Comparison of ENCODE assay signal across 16 cellular contexts in the genomic region with DNA sequence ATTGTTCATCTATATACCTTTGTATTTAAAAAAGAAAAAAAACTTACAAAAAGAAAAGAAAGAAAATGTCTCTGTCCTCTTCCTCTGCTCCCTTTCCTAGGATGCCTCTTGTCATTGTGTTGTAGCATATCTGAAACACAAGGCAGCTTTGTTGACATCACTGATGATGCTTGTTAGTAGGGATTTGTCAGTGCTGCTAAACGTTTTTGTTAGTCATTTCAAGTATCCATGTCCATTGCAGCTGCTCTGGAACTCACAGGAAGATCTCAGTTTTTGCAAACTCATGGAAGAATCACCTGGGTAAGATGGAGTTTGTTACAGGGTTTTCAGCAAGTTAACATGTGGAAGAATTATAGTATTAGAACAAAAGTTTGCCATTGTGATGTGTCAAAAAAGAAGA.
DNase-seq lines count a peak whose midpoint lies in the region; ATAC-seq, FAIRE-seq and TF ChIP-seq lines count a peak whose summit lies in the region.
"Had no signal": no experiment of that assay in that cellular context is flagged by ENCODE, and none has a peak within 500 bp of the region (broad histone marks: within the 10 kb centered on the region; RNA-seq: fewer than 3 reads in every experiment).

No MANE protein-coding gene starts in this region.

- H3K27ac Mint-ChIP-seq in astrocyte (ENCODE audit: unreplicated experiment): peak overlapping the region; percentile 34
- H3K27ac Mint-ChIP-seq: activated CD8-positive, alpha-beta T cell treated with anti-CD3 and anti-CD28 coated beads for 36 hours; activated T-helper 17 cell treated with anti-CD3 and anti-CD28 coated beads, Interleukin-2, amount 50 U/mL, for 72 hours had no signal

- H3F3A ChIP-seq in GM23248 (ENCODE audit: insufficient read depth): peaks cover 8% of the 10 kb centered on the region; the same call in 1 of the 2 replicates

- H3K36me3 Mint-ChIP-seq in astrocyte (ENCODE audit: low read depth, unreplicated experiment): peaks cover 10% of the 10 kb centered on the region

- H3K4me1 Mint-ChIP-seq in astrocyte (ENCODE audit: low read depth, unreplicated experiment): peaks cover 3% of the 10 kb centered on the region

- H3K27me3 ChIP-seq in GM23248 (replicated peaks; ENCODE audit: insufficient read depth) (no peaks in the 10 kb centered on the region), astrocyte (ENCODE audit: insufficient read depth, low read length) (no peaks in the 10 kb centered on the region)
- H3K27me3 ChIP-seq: upper lobe of right lung had no signal

- H3K9ac ChIP-seq in GM23248 (0 out of 2 replicates have a peak overlapping the region, but pooled peaks have one; percentile 11), astrocyte (ENCODE audit: low read length) (no peak overlapping the region)

- H2AFZ ChIP-seq in GM23248 (no peak overlapping the region), astrocyte (ENCODE audit: low read depth, low read length) (no peak overlapping the region)

- H3K4me2 ChIP-seq in GM23248 (ENCODE audit: unreplicated experiment) (no peak overlapping the region), astrocyte (ENCODE audit: low read length) (no peak overlapping the region)

- intact Hi-C loops in sciatic nerve (cut with DNase I): no loop called here

- ATAC-seq in sciatic nerve (no peak), HG03439 (IDR thresholded peaks at IDR 0.05; ENCODE audit: unreplicated experiment) (no peak), GM18867 (IDR thresholded peaks at IDR 0.05; ENCODE audit: unreplicated experiment) (no peak)
- ATAC-seq: activated CD8-positive, alpha-beta T cell treated with anti-CD3 and anti-CD28 coated beads for 36 hours; activated T-helper 17 cell treated with anti-CD3 and anti-CD28 coated beads, Interleukin-2, amount 50 U/mL, for 72 hours; SK-N-SH treated with all-trans-retinoic acid at 6 μM for 48 hours; upper lobe of right lung had no signal

- H3K9me3 Mint-ChIP-seq in astrocyte (ENCODE audit: unreplicated experiment): no peaks in the 10 kb centered on the region
- H3K9me3 Mint-ChIP-seq: activated T-helper 17 cell treated with anti-CD3 and anti-CD28 coated beads, Interleukin-2, amount 50 U/mL, for 72 hours; immature natural killer cell had no signal

- H3K36me3 ChIP-seq in GM23248 (ENCODE audit: low read depth) (no peaks in the 10 kb centered on the region), astrocyte (ENCODE audit: insufficient read depth, low read length) (no peaks in the 10 kb centered on the region)
- H3K36me3 ChIP-seq: upper lobe of right lung had no signal

- TF ChIP-seq CTCF in astrocyte (IDR thresholded peaks at IDR 0.05; ENCODE audit: insufficient read depth, low read depth, low read length): no peak

- no peak overlapping the region for H3K4me3 Mint-ChIP-seq in astrocyte (ENCODE audit: unreplicated experiment)
- H3K4me3 Mint-ChIP-seq: activated CD8-positive, alpha-beta T cell treated with anti-CD3 and anti-CD28 coated beads for 36 hours; activated T-helper 17 cell treated with anti-CD3 and anti-CD28 coated beads, Interleukin-2, amount 50 U/mL, for 72 hours; immature natural killer cell had no signal

- H3K4me1 ChIP-seq in GM23248 (ENCODE audit: insufficient read depth): no peaks in the 10 kb centered on the region
- no peaks in the 10 kb centered on the region for H3K4me1 ChIP-seq in astrocyte (ENCODE audit: insufficient read depth, low read length)
- H3K4me1 ChIP-seq: upper lobe of right lung had no signal

- FAIRE-seq in astrocyte (lab: Jason Lieb, UNC): no peak

- H4K20me1 ChIP-seq in GM23248 (ENCODE audit: insufficient read depth) (no peaks in the 10 kb centered on the region), astrocyte (ENCODE audit: insufficient read depth, low read length) (peaks cover 6% of the 10 kb centered on the region)

- no peaks in the 10 kb centered on the region for H3K9me2 ChIP-seq in GM23248 (ENCODE audit: insufficient read depth)

- no peaks in the 10 kb centered on the region for H3K27me3 Mint-ChIP-seq in astrocyte (ENCODE audit: low read depth, unreplicated experiment)
- H3K27me3 Mint-ChIP-seq: activated CD8-positive, alpha-beta T cell treated with anti-CD3 and anti-CD28 coated beads for 36 hours; activated T-helper 17 cell treated with anti-CD3 and anti-CD28 coated beads, Interleukin-2, amount 50 U/mL, for 72 hours had no signal

- WGBS in GM23248 (ENCODE audit: low coverage in 1 of 2, low lambda C conversion rate in 2 of 2, missing lambda C conversion rate in 2 of 2), 2 experiments: 5 to 6% methylated on average over 1 of the region's 1 CpG

- DNase-seq in AG08395 (ENCODE audit: low spot score) (peak; percentile 19), GM23248 (peak; percentile 57), astrocyte (ENCODE audit: low read depth) (peak; percentile 36), inferior parietal cortex (ENCODE audit: extremely low spot score) (peak; percentile 71), NCI-H187 (lab: John Stamatoyannopoulos, UW) (no peak), sciatic nerve (ENCODE audit: low spot score) (no peak)
- DNase-seq: activated CD8-positive, alpha-beta T cell treated with anti-CD3 and anti-CD28 coated beads for 36 hours; immature natural killer cell; MV-4-11; NCI-H2171 treated with DMSO at 0.1 percent for 48 hours; OCI-M1; upper lobe of right lung had no signal

- H3K27ac ChIP-seq in GM23248: peak overlapping the region; percentile 35
- no peak overlapping the region for H3K27ac ChIP-seq in astrocyte (ENCODE audit: low read depth, low read length)
- H3K27ac ChIP-seq: upper lobe of right lung had no signal

- H3K4me3 ChIP-seq in GM23248 (no peak overlapping the region), astrocyte (ENCODE audit: insufficient read depth, low read depth, low read length) (no peak overlapping the region)
- H3K4me3 ChIP-seq: upper lobe of right lung had no signal

- peaks cover 68% of the 10 kb centered on the region for H3K79me2 ChIP-seq in GM23248 (ENCODE audit: insufficient read depth)
- peaks cover 18% of the 10 kb centered on the region for H3K79me2 ChIP-seq in astrocyte (ENCODE audit: insufficient read depth, low read length)

- in situ Hi-C loops in GM23248 (cut with MboI): no loop called here

- H3K9me3 ChIP-seq in GM23248 (ENCODE audit: low read depth) (no peaks in the 10 kb centered on the region), astrocyte (ENCODE audit: insufficient read depth, low read depth, low read length) (no peaks in the 10 kb centered on the region)
- H3K9me3 ChIP-seq: upper lobe of right lung had no signal

Comparison
In these comparisons a context has a peak if more than half of its experiments do, and no peak if none do; other contexts are left out.
1. DNase-seq: peak in AG08395 (single experiment), GM23248 (single experiment), astrocyte (single experiment) and inferior parietal cortex (single experiment); none in NCI-H187 (0 of 2) and sciatic nerve (single experiment).